In genomic region chr11:96332236-96332761, GRCh38 we compare ENCODE assay signal across 9 cellular contexts. TPM values are rescaled to one million over a fixed set of nuclear protein-coding genes. Genes with fewer than 3 reads are reported as not detected.
A peak's percentile ranks its signal among the peaks of the same experiment; 100 is the strongest.
DNase-seq lines count a peak whose midpoint lies in the region; ATAC-seq and TF ChIP-seq lines count a peak whose summit lies in the region.
"Had no signal": no experiment of that assay in that cellular context is flagged by ENCODE, and none has a peak within 500 bp of the region (broad histone marks: within the 10 kb centered on the region; RNA-seq: fewer than 3 reads in every experiment).

No MANE protein-coding gene starts in this region.

- H3K4me1 ChIP-seq in right lobe of liver, result peaks cover 0 to 10% (median 3%) of the 10 kb centered on the region in 4 donors
- H3K4me1 ChIP-seq in thyroid gland, result peaks cover 22 to 23% of the 10 kb centered on the region in 2 donors

- ATAC-seq in right lobe of liver (peak; percentile 76 to 92 (median 82)), HG03097 (IDR thresholded peaks at IDR 0.05; ENCODE audit: low FRiP score, unreplicated experiment) (no peak)

- intact Hi-C loops in right lobe of liver (cut with DNase I) (no loop called here), thyroid gland (cut with DNase I) (no loop called here)

- 17% methylated on average over 7 of the region's 8 CpGs for WGBS in right lobe of liver (ENCODE audit: insufficient coverage, low coverage, low lambda C conversion rate, missing lambda C conversion rate)
- WGBS in thyroid gland, 2 donors, result 68 to 71% methylated on average over 8 of the region's 8 CpGs

- H3K27ac ChIP-seq in right lobe of liver (peak overlapping the region in 2 of 3 donors; percentile 3 to 4), thyroid gland (peak overlapping the region in 2 of 3 donors; percentile 5 to 7)

- H3K27me3 ChIP-seq in right lobe of liver, result no peaks in the 10 kb centered on the region
- no peaks in the 10 kb centered on the region for H3K27me3 ChIP-seq in thyroid gland

- H3K4me3 ChIP-seq in right lobe of liver (no peak overlapping the region), thyroid gland (replicated peaks in 1 of 3) (no peak overlapping the region)

- H3K4me1 Mint-ChIP-seq in activated T-cell treated with anti-CD3 and anti-CD28 coated beads, Interleukin-2, amount 50 U/mL, for 24 hours (ENCODE audit: low read depth), result peaks cover 88% of the 10 kb centered on the region
- H3K4me1 Mint-ChIP-seq in brain, result peaks cover 87% of the 10 kb centered on the region

- TF ChIP-seq POLR2A in right lobe of liver (IDR thresholded peaks at IDR 0.05), result no peak
- no peak for TF ChIP-seq POLR2A in thyroid gland (IDR thresholded peaks at IDR 0.05)

- peak overlapping the region; percentile 24 for H3K27ac Mint-ChIP-seq in activated T-cell treated with anti-CD3 and anti-CD28 coated beads, Interleukin-2, amount 50 U/mL, for 24 hours
- H3K27ac Mint-ChIP-seq in brain, result peak overlapping the region in 4 of 5 experiments; percentile 9 to 83 (median 82)

- H3K4me3 Mint-ChIP-seq in activated T-cell treated with anti-CD3 and anti-CD28 coated beads, Interleukin-2, amount 50 U/mL, for 24 hours, result peak overlapping the region; percentile 8
- H3K4me3 Mint-ChIP-seq in brain, result peak overlapping the region in 3 of 5 experiments; percentile 13 to 46 (median 30)

- H3K36me3 ChIP-seq in right lobe of liver (no peaks in the 10 kb centered on the region), thyroid gland (no peaks in the 10 kb centered on the region)

- no peaks in the 10 kb centered on the region for H3K27me3 Mint-ChIP-seq in activated T-cell treated with anti-CD3 and anti-CD28 coated beads, Interleukin-2, amount 50 U/mL, for 24 hours
- no peaks in the 10 kb centered on the region for H3K27me3 Mint-ChIP-seq in brain

- H3K9me3 ChIP-seq in right lobe of liver, result no peaks in the 10 kb centered on the region
- no peaks in the 10 kb centered on the region for H3K9me3 ChIP-seq in thyroid gland

- no peak for DNase-seq in activated T-cell treated with anti-CD3 and anti-CD28 coated beads, Interleukin-2, amount 50 U/mL, for 24 hours
- DNase-seq in activated T-cell treated with anti-CD3 and anti-CD28 coated beads for 4 hours (no peak), right lobe of liver (no peak), thyroid gland (no peak), COLO668 (lab: John Stamatoyannopoulos, UW; ENCODE audit: unreplicated experiment) (no peak), NCI-H2196 (lab: John Stamatoyannopoulos, UW; ENCODE audit: unreplicated experiment) (no peak)
- DNase-seq: hippocampal formation had no signal

- peaks cover 80% of the 10 kb centered on the region for H3K36me3 Mint-ChIP-seq in activated T-cell treated with anti-CD3 and anti-CD28 coated beads, Interleukin-2, amount 50 U/mL, for 24 hours (ENCODE audit: low read depth)
- no peaks in the 10 kb centered on the region for H3K36me3 Mint-ChIP-seq in brain

- TF ChIP-seq CTCF in brain (conservative IDR thresholded peaks at IDR 0.05) (no peak), right lobe of liver (IDR thresholded peaks at IDR 0.05) (no peak), thyroid gland (IDR thresholded peaks at IDR 0.05) (no peak)

- H3K9me3 Mint-ChIP-seq in activated T-cell treated with anti-CD3 and anti-CD28 coated beads, Interleukin-2, amount 50 U/mL, for 24 hours, result no peaks in the 10 kb centered on the region
- H3K9me3 Mint-ChIP-seq in brain, result no peaks in the 10 kb centered on the region

RNA-seq across cellular contexts. Expression of gene MAML2, which starts 10.7 kb away (rescaled TPM):
- 4.5 TPM for polyA plus RNA-seq in brain (ENCODE audit: insufficient read depth, low read depth, low replicate concordance)
- total RNA-seq in right lobe of liver, result 1 to 10 TPM in 5 of 6 experiments, under 1 TPM in 1; 0.92 to 2.3 (median 1.9) TPM
- 10 to 100 TPM; 19.0 to 36.4 (median 31.4) TPM for total RNA-seq in thyroid gland

RNA-seq across cellular contexts. Expression of gene CCDC82, which starts 57.4 kb away (rescaled TPM):
- 5.1 TPM for polyA plus RNA-seq in brain (ENCODE audit: insufficient read depth, low read depth, low replicate concordance)
- 10 to 100 TPM in 3 of 6 experiments, 1 to 10 TPM in 3; 8.2 to 12.0 (median 9.6) TPM for total RNA-seq in right lobe of liver
- total RNA-seq in thyroid gland, result 10 to 100 TPM; 24.8 to 44.9 (median 28.8) TPM

RNA-seq across cellular contexts. Expression of gene JRKL, which starts 57.5 kb away (rescaled TPM):
- polyA plus RNA-seq in brain (ENCODE audit: insufficient read depth, low read depth, low replicate concordance), result 3.6 TPM
- total RNA-seq in right lobe of liver, result 1 to 10 TPM in 5 of 6 experiments, under 1 TPM in 1; 0.86 to 2.7 (median 1.6) TPM
- total RNA-seq in thyroid gland, result 10 to 100 TPM in 2 of 4 donors, 1 to 10 TPM in 2; 9.4 to 11.6 (median 10.4) TPM

Comparison
In these comparisons a context has a peak if more than half of its experiments do, and no peak if none do; other contexts are left out.
1. RNA of gene MAML2, which starts 10.7 kb away (total RNA-seq): 19.0 to 36.4 TPM in thyroid gland; 0.92 to 2.3 TPM in right lobe of liver; every median in the first group is over 4 times any median in the second.